ENCODE assay signal across 8 cellular contexts in the genomic region with DNA sequence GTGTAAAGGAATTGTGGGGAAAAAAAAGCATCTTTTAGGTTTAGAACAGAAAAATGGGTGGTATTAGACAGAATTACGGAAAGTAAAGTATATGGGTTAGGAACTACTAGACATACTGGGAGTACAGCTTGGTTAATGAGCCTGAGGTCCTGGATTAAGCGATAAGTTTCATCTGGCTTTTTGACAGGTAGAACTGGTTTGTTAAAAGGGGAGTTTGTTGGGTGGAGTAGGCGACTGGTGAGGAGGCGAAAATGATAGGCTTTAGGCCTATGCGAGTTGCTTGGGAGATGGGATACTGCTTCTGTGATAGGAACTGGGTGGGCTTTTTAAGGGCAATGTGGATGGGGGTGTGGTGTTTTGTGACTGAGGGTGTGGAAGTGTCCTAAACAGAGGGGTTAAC. TPM values are rescaled to one million over a fixed set of nuclear protein-coding genes. Genes with fewer than 3 reads are reported as not detected.
"Had no signal": no experiment of that assay in that cellular context is flagged by ENCODE, and none has a peak within 500 bp of the region (broad histone marks: within the 10 kb centered on the region; RNA-seq: fewer than 3 reads in every experiment).

No MANE protein-coding gene starts in this region.

- FAIRE-seq: G401.6, GM12878, GM12891, GM12892, GM18507 had no signal

- H3K4me3 ChIP-seq: GM12878 had no signal

- DNase-seq: GDM1, GF-D8 had no signal

- ATAC-seq: GM12878 had no signal

RNA-seq across cellular contexts. Expression of a gene that starts 56.5 kb away (rescaled TPM):
- total RNA-seq: G401 had no signal
